ENCODE assay signal across 9 cellular contexts in genomic region chr6:29647927-29648642, GRCh38. TPM values are rescaled to one million over a fixed set of nuclear protein-coding genes. Genes with fewer than 3 reads are reported as not detected.
DNase-seq lines count a peak whose midpoint lies in the region; ATAC-seq and TF ChIP-seq lines count a peak whose summit lies in the region.
"Had no signal": no experiment of that assay in that cellular context is flagged by ENCODE, and none has a peak within 500 bp of the region (broad histone marks: within the 10 kb centered on the region; RNA-seq: fewer than 3 reads in every experiment).

No MANE protein-coding gene starts in this region.

- H3K27me3 ChIP-seq in Panc1 (ENCODE audit: control insufficient read depth, insufficient read depth, low read length) (no peaks in the 10 kb centered on the region), vagina (no peaks in the 10 kb centered on the region)

- H3K4me3 ChIP-seq in Panc1 (ENCODE audit: low read depth in 2 of 2, low read length in 2 of 2) (no peak overlapping the region), foreskin fibroblast (ENCODE audit: low read depth in 1 of 2, low read length in 2 of 2) (no peak overlapping the region), vagina (no peak overlapping the region)

- no peak for DNase-seq in AG09319 (ENCODE audit: extremely low read depth, low read depth)
- no peak for DNase-seq in GM20000 (ENCODE audit: low spot score)
- DNase-seq in Panc1 (ENCODE audit: low read depth, low spot score): no peak
- DNase-seq in foreskin fibroblast: peak; percentile 31 to 65
- no peak for DNase-seq in activated effector memory CD4-positive, alpha-beta T cell treated with anti-CD3 and anti-CD28 coated beads, Interleukin-2, amount 50 U/mL, for 16 hours
- no peak for DNase-seq in cortex of kidney (lab: John Stamatoyannopoulos, UW)
- DNase-seq in vagina (ENCODE audit: extremely low spot score in 2 of 2): no peak

- H3K27ac ChIP-seq in Panc1 (ENCODE audit: low read length) (no peak overlapping the region), vagina (no peak overlapping the region)
- H3K27ac ChIP-seq: epithelial cell of prostate had no signal

- TF ChIP-seq CTCF in AG09319 (IDR thresholded peaks at IDR 0.05; ENCODE audit: low read depth, low read length) (peak; percentile 69), GM20000 (IDR thresholded peaks at IDR 0.05; ENCODE audit: extremely low read depth, missing control alignments) (peak; percentile 57), Panc1 (IDR thresholded peaks at IDR 0.05) (peak; percentile 74), foreskin fibroblast (IDR thresholded peaks at IDR 0.05; ENCODE audit: low read depth, low read length) (peak; percentile 66), vagina (IDR thresholded peaks at IDR 0.05) (no peak)

- H3K9me3 ChIP-seq in Panc1 (ENCODE audit: control insufficient read depth, insufficient read depth, low read depth, low read length) (no peaks in the 10 kb centered on the region), vagina (no peaks in the 10 kb centered on the region)

- in situ Hi-C loops in Panc1 (cut with HindIII; ENCODE audit: low pct_unique_long_range_greater_than_20kb, low sequenced_read_pairs): no loop called here

- H3K4me1 ChIP-seq in Panc1 (ENCODE audit: control insufficient read depth, insufficient read depth, low read length) (peaks cover 3% of the 10 kb centered on the region), vagina (no peaks in the 10 kb centered on the region)

- no peaks in the 10 kb centered on the region for H3K36me3 ChIP-seq in Panc1 (ENCODE audit: control insufficient read depth, insufficient read depth, low read length)
- H3K36me3 ChIP-seq in vagina: no peaks in the 10 kb centered on the region

- POLR2A ChIA-PET in Panc1 (lab: Charles Lee): no interaction called here

- intact Hi-C loops in Panc1 (cut with micrococcal nuclease; ENCODE audit: unreplicated experiment) (no loop called here), vagina (cut with DNase I) (no loop called here)

- CTCF ChIA-PET in Panc1 (lab: Charles Lee): interaction anchor here (1.0 kb wide), 2 partner anchors 48 to 187 kb away, joined by 5 to 13 read pairs; no protein-coding TSS in a partner anchor

- no peak for TF ChIP-seq POLR2A in vagina (IDR thresholded peaks at IDR 0.05)

- no peak for ATAC-seq in Panc1
- no peak for ATAC-seq in HG02938 (IDR thresholded peaks at IDR 0.05; ENCODE audit: unreplicated experiment)

- BruUV-seq in Panc1 (replicated peaks; lab: Mats Ljungman, UMichigan): no TSS peak

RNA-seq across cellular contexts. Expression of gene MOG, which starts 8.8 kb away (rescaled TPM):
- not detected for total RNA-seq in Panc1 (2021; ENCODE audit: unreplicated experiment)
- polyA plus RNA-seq in Panc1 (2012; ENCODE audit: insufficient read length): not detected
- total RNA-seq in vagina: not detected

RNA-seq across cellular contexts. Expression of gene GABBR1, which starts 15.1 kb away (rescaled TPM):
- 11.9 TPM for total RNA-seq in Panc1 (2021; ENCODE audit: unreplicated experiment)
- polyA plus RNA-seq in Panc1 (2012; ENCODE audit: insufficient read length): 10.0 TPM
- total RNA-seq in vagina: 58.4 TPM

RNA-seq across cellular contexts. Expression of gene ZFP57, which starts 32.9 kb away (rescaled TPM):
- not detected for total RNA-seq in Panc1 (2021; ENCODE audit: unreplicated experiment)
- polyA plus RNA-seq in Panc1 (2012; ENCODE audit: insufficient read length): not detected
- total RNA-seq in vagina: 3.7 TPM

Comparison
In these comparisons a context has a peak if more than half of its experiments do, and no peak if none do; other contexts are left out.
1. DNase-seq: peak in foreskin fibroblast (2 of 2); none in AG09319 (single experiment), GM20000 (single experiment), Panc1 (single experiment), activated effector memory CD4-positive, alpha-beta T cell treated with anti-CD3 and anti-CD28 coated beads, Interleukin-2, amount 50 U/mL, for 16 hours (single experiment), cortex of kidney (single experiment) and vagina (0 of 2).
2. CTCF ChIP-seq: peak in AG09319 (single experiment), GM20000 (single experiment), Panc1 (single experiment) and foreskin fibroblast (single experiment); none in vagina (0 of 3).